ENCODE assay signal across 17 cellular contexts in the genomic region with DNA sequence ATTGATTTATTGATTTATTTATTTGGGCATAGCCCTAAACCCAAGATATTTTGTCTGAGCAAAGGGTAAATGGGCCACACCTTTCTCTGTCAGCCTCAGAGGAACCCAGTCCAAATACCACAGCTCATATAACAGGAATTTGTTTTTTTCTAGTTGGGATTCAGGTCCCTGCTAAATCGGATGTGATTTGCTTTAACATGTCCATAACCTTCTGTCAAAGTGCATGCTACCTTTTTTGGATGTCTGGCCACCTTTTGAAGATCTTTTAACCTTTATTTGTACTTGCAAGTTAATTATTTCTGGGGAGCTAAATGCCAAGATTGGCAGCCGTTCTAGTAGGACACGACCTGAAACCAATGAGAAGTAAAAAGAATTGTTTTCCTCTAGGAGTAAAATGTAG.
A peak's percentile ranks its signal among the peaks of the same experiment; 100 is the strongest.
DNase-seq lines count a peak whose midpoint lies in the region; ATAC-seq, FAIRE-seq and TF ChIP-seq lines count a peak whose summit lies in the region.
"Had no signal": no experiment of that assay in that cellular context is flagged by ENCODE, and none has a peak within 500 bp of the region (broad histone marks: within the 10 kb centered on the region; RNA-seq: fewer than 3 reads in every experiment).

No MANE protein-coding gene starts in this region.

- no peaks in the 10 kb centered on the region for H3K27me3 ChIP-seq in bronchial epithelial cell (ENCODE audit: control insufficient read depth, insufficient read depth, low read length)

- H3K4me3 Mint-ChIP-seq in activated CD8-positive, alpha-beta T cell treated with anti-CD3 and anti-CD28 coated beads for 36 hours: no peak overlapping the region
- H3K4me3 Mint-ChIP-seq in activated CD4-positive, alpha-beta memory T cell treated with anti-CD3 and anti-CD28 coated beads for 36 hours: no peak overlapping the region
- H3K4me3 Mint-ChIP-seq: CD4-positive, alpha-beta T cell had no signal

- H3K9me3 Mint-ChIP-seq in activated CD8-positive, alpha-beta T cell treated with anti-CD3 and anti-CD28 coated beads for 36 hours: no peaks in the 10 kb centered on the region
- no peaks in the 10 kb centered on the region for H3K9me3 Mint-ChIP-seq in activated CD4-positive, alpha-beta memory T cell treated with anti-CD3 and anti-CD28 coated beads for 36 hours
- H3K9me3 Mint-ChIP-seq: CD4-positive, alpha-beta T cell had no signal

- CTCF ChIA-PET in activated CD8-positive, alpha-beta T cell treated with anti-CD3 and anti-CD28 coated beads for 36 hours (lab: Charles Lee): no interaction called here
- CTCF ChIA-PET in activated CD4-positive, alpha-beta memory T cell treated with anti-CD3 and anti-CD28 coated beads for 36 hours (lab: Charles Lee): interaction anchor here (0.6 kb wide), 1 partner anchor 78 kb away, joined by 4 read pairs; no protein-coding TSS in a partner anchor

- FAIRE-seq in bronchial epithelial cell (lab: Jason Lieb, UNC): no peak
- FAIRE-seq: D721Med had no signal

- no peak overlapping the region for H3K27ac Mint-ChIP-seq in activated CD8-positive, alpha-beta T cell treated with anti-CD3 and anti-CD28 coated beads for 36 hours
- H3K27ac Mint-ChIP-seq in activated CD4-positive, alpha-beta memory T cell treated with anti-CD3 and anti-CD28 coated beads for 36 hours: no peak overlapping the region
- H3K27ac Mint-ChIP-seq: CD4-positive, alpha-beta T cell had no signal

- peaks cover 14% of the 10 kb centered on the region for H3K27me3 Mint-ChIP-seq in activated CD8-positive, alpha-beta T cell treated with anti-CD3 and anti-CD28 coated beads for 36 hours
- peaks cover 7% of the 10 kb centered on the region for H3K27me3 Mint-ChIP-seq in activated CD4-positive, alpha-beta memory T cell treated with anti-CD3 and anti-CD28 coated beads for 36 hours

- no peaks in the 10 kb centered on the region for H3K4me1 Mint-ChIP-seq in activated CD8-positive, alpha-beta T cell treated with anti-CD3 and anti-CD28 coated beads for 36 hours (ENCODE audit: low read depth)
- H3K4me1 Mint-ChIP-seq in activated CD4-positive, alpha-beta memory T cell treated with anti-CD3 and anti-CD28 coated beads for 36 hours (ENCODE audit: low read depth): no peaks in the 10 kb centered on the region

- POLR2A ChIA-PET in activated CD8-positive, alpha-beta T cell treated with anti-CD3 and anti-CD28 coated beads for 36 hours (lab: Charles Lee): interaction anchor here (1.3 kb wide), 1 partner anchor 10 kb away, joined by 3 read pairs; no protein-coding TSS in a partner anchor
- POLR2A ChIA-PET in activated CD4-positive, alpha-beta memory T cell treated with anti-CD3 and anti-CD28 coated beads for 36 hours (lab: Charles Lee): no interaction called here

- H3K36me3 ChIP-seq in bronchial epithelial cell (ENCODE audit: control insufficient read depth, insufficient read depth, low read length): no peaks in the 10 kb centered on the region

- no peak for TF ChIP-seq CTCF in bronchial epithelial cell (IDR thresholded peaks at IDR 0.05; ENCODE audit: insufficient read depth, low read length, severe bottlenecking)
- TF ChIP-seq CTCF in activated CD8-positive, alpha-beta T cell treated with anti-CD3 and anti-CD28 coated beads for 36 hours (IDR thresholded peaks at IDR 0.05): no peak

- no peak for ATAC-seq in activated CD8-positive, alpha-beta T cell treated with anti-CD3 and anti-CD28 coated beads for 36 hours

- no peak overlapping the region for H3K4me3 ChIP-seq in bronchial epithelial cell (ENCODE audit: low read depth, low read length)

- DNase-seq in AG20443 (ENCODE audit: low spot score): peak; percentile 23
- peak; percentile 24 for DNase-seq in NCI-H226
- peak; percentile 80 for DNase-seq in bronchial epithelial cell (ENCODE audit: low read depth)
- DNase-seq in kidney tubule cell (ENCODE audit: low spot score): peak; percentile 34
- no peak for DNase-seq in activated CD8-positive, alpha-beta T cell treated with anti-CD3 and anti-CD28 coated beads for 36 hours
- DNase-seq in T-helper 9 cell: no peak
- DNase-seq in activated CD4-positive, alpha-beta memory T cell treated with anti-CD3 and anti-CD28 coated beads for 36 hours: no peak
- no peak for DNase-seq in CD1c-positive myeloid dendritic cell (ENCODE audit: extremely low spot score)
- DNase-seq: CD4-positive, alpha-beta T cell; GF-D8; Karpas-422; NCI-H1930; NCI-H2171 treated with DMSO at 0.1 percent for 48 hours; NCI-H510A; NCI-H82; RPMI8226 had no signal

- no peaks in the 10 kb centered on the region for H3K36me3 Mint-ChIP-seq in activated CD8-positive, alpha-beta T cell treated with anti-CD3 and anti-CD28 coated beads for 36 hours (ENCODE audit: low read depth)
- no peaks in the 10 kb centered on the region for H3K36me3 Mint-ChIP-seq in activated CD4-positive, alpha-beta memory T cell treated with anti-CD3 and anti-CD28 coated beads for 36 hours

- intact Hi-C loops in activated CD8-positive, alpha-beta T cell treated with anti-CD3 and anti-CD28 coated beads for 36 hours (cut with micrococcal nuclease): no loop called here
- intact Hi-C loops in activated CD4-positive, alpha-beta memory T cell treated with anti-CD3 and anti-CD28 coated beads for 36 hours (cut with micrococcal nuclease): no loop called here

Comparison
In these comparisons a context has a peak if more than half of its experiments do, and no peak if none do; other contexts are left out.
1. DNase-seq: peak in AG20443 (single experiment), NCI-H226 (single experiment), bronchial epithelial cell (single experiment) and kidney tubule cell (single experiment); none in activated CD8-positive, alpha-beta T cell treated with anti-CD3 and anti-CD28 coated beads for 36 hours (single experiment), T-helper 9 cell (single experiment), activated CD4-positive, alpha-beta memory T cell treated with anti-CD3 and anti-CD28 coated beads for 36 hours (single experiment) and CD1c-positive myeloid dendritic cell (single experiment).